ENCODE assay signal across 28 cellular contexts in the genomic region with DNA sequence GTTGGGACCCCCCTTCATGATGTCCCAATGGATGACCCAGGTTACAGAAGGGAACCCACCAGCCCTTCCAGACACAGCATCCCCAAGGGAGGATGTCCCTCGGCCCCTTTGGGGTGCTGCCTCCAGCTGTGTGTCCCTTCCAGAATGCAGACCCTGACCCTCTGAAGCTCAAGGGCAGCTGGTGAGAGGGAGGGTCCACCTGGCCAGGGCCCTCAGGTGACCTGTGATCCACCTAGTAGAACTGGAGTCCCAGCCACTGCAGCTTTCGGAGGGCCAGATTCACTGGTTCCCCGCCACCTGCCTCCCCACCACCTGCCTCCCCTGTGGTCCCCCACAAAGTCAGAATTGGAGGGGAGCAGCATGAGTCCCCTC. TPM values are rescaled to one million over a fixed set of nuclear protein-coding genes. Genes with fewer than 3 reads are reported as not detected.
DNase-seq lines count a peak whose midpoint lies in the region; ATAC-seq, FAIRE-seq and TF ChIP-seq lines count a peak whose summit lies in the region.
"Had no signal": no experiment of that assay in that cellular context is flagged by ENCODE, and none has a peak within 500 bp of the region (broad histone marks: within the 10 kb centered on the region; RNA-seq: fewer than 3 reads in every experiment).

No MANE protein-coding gene starts in this region.

- H3K36me3 ChIP-seq in stomach (peaks cover 0 to 4% (median 0%) of the 10 kb centered on the region in 4 donors), SJCRH30 (no peaks in the 10 kb centered on the region), HepG2 (replicated peaks in 1 of 2; ENCODE audit: control insufficient read depth in 1 of 2, insufficient read depth in 2 of 2, low read length in 2 of 2) (no peaks in the 10 kb centered on the region)
- H3K36me3 ChIP-seq: BLaER1 treated with 17β-estradiol and CSF1 and Interleukin-3, amounts not matched to agents 10 nM and 100 nM had no signal

- TF ChIP-seq EP300 in stomach (IDR thresholded peaks at IDR 0.05) (no peak), HepG2 (IDR thresholded peaks at IDR 0.05; ENCODE audit: low read depth in 2 of 2, low read length in 2 of 2) (no peak), HepG2 (CRISPR knock-in tag; IDR thresholded peaks at IDR 0.05; ENCODE audit: borderline replicate concordance) (no peak)

- BruUV-seq in HepG2 (replicated peaks; lab: Mats Ljungman, UMichigan) = no TSS peak

- no peak overlapping the region for H3K4me3 ChIP-seq in stomach
- no peak overlapping the region for H3K4me3 ChIP-seq in SJCRH30
- no peak overlapping the region for H3K4me3 ChIP-seq in HepG2 (replicated peaks in 1 of 3; ENCODE audit: insufficient read depth in 1 of 3, low read depth in 2 of 3, low read length in 3 of 3)
- H3K4me3 ChIP-seq: BLaER1 treated with 17β-estradiol and CSF1 and Interleukin-3, amounts not matched to agents 10 nM and 100 nM had no signal

- DNase-seq in activated CD4-positive, alpha-beta memory T cell treated with anti-CD3 and anti-CD28 coated beads for 36 hours = no peak
- DNase-seq in activated CD4-positive, alpha-beta memory T cell treated with anti-CD3 and anti-CD28 coated beads, Interleukin-2, amount 10 ng/mL, durations not matched to agents 7 days and 5 days = no peak
- DNase-seq in left colon = peak; percentile 14 to 22
- DNase-seq in stomach = no peak
- no peak for DNase-seq in SJCRH30
- no peak for DNase-seq in HepG2 (ENCODE audit: low spot score)
- DNase-seq: 8988T; Calu3; DMS153; Karpas-422; MV-4-11; NCI-H1105 treated with DMSO at 0.1 percent for 48 hours; NCI-H2029 treated with DMSO at 0.1 percent for 48 hours; NCI-H226; NCI-H510A treated with DMSO at 0.1 percent for 48 hours; NCI-H774; NK-92 treated with Interleukin-12 subunit alpha and Interleukin-12 subunit beta, amount 100 ng/mL, for 24 hours had no signal

- no peaks in the 10 kb centered on the region for H4K20me1 ChIP-seq in HepG2 (ENCODE audit: insufficient read depth, low read length)
- H4K20me1 ChIP-seq: BLaER1 treated with 17β-estradiol and CSF1 and Interleukin-3, amounts not matched to agents 10 nM and 100 nM had no signal

- no peak for FAIRE-seq in HepG2 (lab: Jason Lieb, UNC)
- FAIRE-seq: GM18507, H1, RCC 7860 had no signal

- TF ChIP-seq CTCF in stomach (IDR thresholded peaks at IDR 0.05) (no peak), HepG2 (CRISPR knock-in tag; IDR thresholded peaks at IDR 0.05) (no peak)

- in situ Hi-C loops in HepG2 (cut with HindIII; ENCODE audit: extremely low pct_ligation_motif_present, low pct_unique_long_range_greater_than_20kb) = no loop called here

- peaks cover 13 to 27% (median 19%) of the 10 kb centered on the region in 4 donors for H3K4me1 ChIP-seq in stomach
- H3K4me1 ChIP-seq in SJCRH30 = no peaks in the 10 kb centered on the region
- no peaks in the 10 kb centered on the region for H3K4me1 ChIP-seq in HepG2 (ENCODE audit: insufficient read depth, low read length)

- 24 to 56% (median 49%) methylated on average over 2 to 3 of the region's 3 CpGs for WGBS in stomach, 5 donors
- 70% methylated on average over 2 of the region's 3 CpGs for WGBS in HepG2 (ENCODE audit: low lambda C conversion rate)

- H3K4me3 Mint-ChIP-seq in activated CD4-positive, alpha-beta memory T cell treated with anti-CD3 and anti-CD28 coated beads for 36 hours = no peak overlapping the region
- H3K4me3 Mint-ChIP-seq in activated CD4-positive, alpha-beta memory T cell treated with anti-CD3 and anti-CD28 coated beads, Interleukin-2, amount 10 ng/mL, durations not matched to agents 7 days and 5 days = no peak overlapping the region
- H3K4me3 Mint-ChIP-seq in activated T-helper 17 cell treated with anti-CD3 and anti-CD28 coated beads, Interleukin-2, amount 50 U/mL, for 72 hours = peak overlapping the region; percentile 69
- H3K4me3 Mint-ChIP-seq: CD8-positive, alpha-beta memory T cell; IgD-negative memory B cell had no signal

- H3K4me1 Mint-ChIP-seq in activated CD4-positive, alpha-beta memory T cell treated with anti-CD3 and anti-CD28 coated beads for 36 hours (ENCODE audit: low read depth) = peaks cover 31% of the 10 kb centered on the region
- peaks cover 25% of the 10 kb centered on the region for H3K4me1 Mint-ChIP-seq in activated CD4-positive, alpha-beta memory T cell treated with anti-CD3 and anti-CD28 coated beads, Interleukin-2, amount 10 ng/mL, durations not matched to agents 7 days and 5 days
- peaks cover 28% of the 10 kb centered on the region for H3K4me1 Mint-ChIP-seq in activated T-helper 17 cell treated with anti-CD3 and anti-CD28 coated beads, Interleukin-2, amount 50 U/mL, for 72 hours

- H3K27me3 ChIP-seq in stomach = peaks cover 0 to 52% (median 0%) of the 10 kb centered on the region in 3 donors
- H3K27me3 ChIP-seq in SJCRH30 = no peaks in the 10 kb centered on the region
- no peaks in the 10 kb centered on the region for H3K27me3 ChIP-seq in HepG2 (ENCODE audit: control insufficient read depth in 1 of 2, insufficient read depth in 2 of 2, low read length in 2 of 2)

- H3K27ac ChIP-seq in stomach = peak overlapping the region; percentile 41 to 82 (median 61)
- H3K27ac ChIP-seq in SJCRH30 = no peak overlapping the region
- no peak overlapping the region for H3K27ac ChIP-seq in HepG2 (ENCODE audit: extremely low read length, insufficient read depth, low read length)
- H3K27ac ChIP-seq: BLaER1 treated with 17β-estradiol and CSF1 and Interleukin-3, amounts not matched to agents 10 nM and 100 nM had no signal

- POLR2A ChIA-PET in activated CD4-positive, alpha-beta memory T cell treated with anti-CD3 and anti-CD28 coated beads for 36 hours (lab: Charles Lee) = interaction anchor here (1.0 to 2.2 kb wide), 3 partner anchors 17 to 36 kb away, joined by 4 to 8 read pairs (median 6); a partner anchor contains a TSS
- POLR2A ChIA-PET in activated CD4-positive, alpha-beta memory T cell treated with anti-CD3 and anti-CD28 coated beads, Interleukin-2, amount 10 ng/mL, durations not matched to agents 7 days and 5 days (lab: Charles Lee) = interaction anchor here (2.5 kb wide), 1 partner anchor 30 kb away, joined by 9 read pairs; no protein-coding TSS in a partner anchor
- POLR2A ChIA-PET in HepG2 (lab: Yijun Ruan, JAX) = no interaction called here

- H3K36me3 Mint-ChIP-seq in activated CD4-positive, alpha-beta memory T cell treated with anti-CD3 and anti-CD28 coated beads for 36 hours = peaks cover 40% of the 10 kb centered on the region
- H3K36me3 Mint-ChIP-seq in activated CD4-positive, alpha-beta memory T cell treated with anti-CD3 and anti-CD28 coated beads, Interleukin-2, amount 10 ng/mL, durations not matched to agents 7 days and 5 days (ENCODE audit: low read depth) = peaks cover 4% of the 10 kb centered on the region
- peaks cover 73% of the 10 kb centered on the region for H3K36me3 Mint-ChIP-seq in activated T-helper 17 cell treated with anti-CD3 and anti-CD28 coated beads, Interleukin-2, amount 50 U/mL, for 72 hours (ENCODE audit: low read depth)
- H3K36me3 Mint-ChIP-seq: CD8-positive, alpha-beta memory T cell; IgD-negative memory B cell had no signal

- H2AFZ ChIP-seq in HepG2 (ENCODE audit: low read length) = no peak overlapping the region

- no peak for ATAC-seq in activated T-helper 17 cell treated with anti-CD3 and anti-CD28 coated beads, Interleukin-2, amount 50 U/mL, for 72 hours (replicated peaks)
- ATAC-seq in left colon = no peak
- no peak for ATAC-seq in GM21423 (IDR thresholded peaks at IDR 0.05; ENCODE audit: unreplicated experiment)
- ATAC-seq in HepG2 = no peak
- ATAC-seq: HCT116 had no signal

- no peaks in the 10 kb centered on the region for H3K79me2 ChIP-seq in HepG2 (ENCODE audit: insufficient read depth, low read length)

- H3K9me3 Mint-ChIP-seq in activated CD4-positive, alpha-beta memory T cell treated with anti-CD3 and anti-CD28 coated beads for 36 hours = no peaks in the 10 kb centered on the region
- no peaks in the 10 kb centered on the region for H3K9me3 Mint-ChIP-seq in activated CD4-positive, alpha-beta memory T cell treated with anti-CD3 and anti-CD28 coated beads, Interleukin-2, amount 10 ng/mL, durations not matched to agents 7 days and 5 days
- H3K9me3 Mint-ChIP-seq in activated T-helper 17 cell treated with anti-CD3 and anti-CD28 coated beads, Interleukin-2, amount 50 U/mL, for 72 hours = no peaks in the 10 kb centered on the region
- H3K9me3 Mint-ChIP-seq: IgD-negative memory B cell had no signal

- H3K27ac Mint-ChIP-seq in activated CD4-positive, alpha-beta memory T cell treated with anti-CD3 and anti-CD28 coated beads for 36 hours = peak overlapping the region; percentile 95
- H3K27ac Mint-ChIP-seq in activated CD4-positive, alpha-beta memory T cell treated with anti-CD3 and anti-CD28 coated beads, Interleukin-2, amount 10 ng/mL, durations not matched to agents 7 days and 5 days = no peak overlapping the region
- no peak overlapping the region for H3K27ac Mint-ChIP-seq in activated T-helper 17 cell treated with anti-CD3 and anti-CD28 coated beads, Interleukin-2, amount 50 U/mL, for 72 hours
- H3K27ac Mint-ChIP-seq: CD8-positive, alpha-beta memory T cell; IgD-negative memory B cell had no signal

- CTCF ChIA-PET in activated CD4-positive, alpha-beta memory T cell treated with anti-CD3 and anti-CD28 coated beads for 36 hours (lab: Charles Lee) = no interaction called here
- CTCF ChIA-PET in activated CD4-positive, alpha-beta memory T cell treated with anti-CD3 and anti-CD28 coated beads, Interleukin-2, amount 10 ng/mL, durations not matched to agents 7 days and 5 days (lab: Charles Lee) = no interaction called here
- CTCF ChIA-PET in HepG2 (lab: Yijun Ruan, JAX; ENCODE audit: low intra/inter-chr PET ratio, low total read pairs) = no interaction called here

- TF ChIP-seq RAD21 in HepG2 (CRISPR knock-in tag; IDR thresholded peaks at IDR 0.05) = no peak

- no peak overlapping the region for H3K9ac ChIP-seq in HepG2 (ENCODE audit: insufficient read depth, low read depth, low read length)
- H3K9ac ChIP-seq: BLaER1 treated with 17β-estradiol and CSF1 and Interleukin-3, amounts not matched to agents 10 nM and 100 nM had no signal

- H3K9me3 ChIP-seq in stomach = no peaks in the 10 kb centered on the region
- H3K9me3 ChIP-seq in SJCRH30 (replicated peaks) = no peaks in the 10 kb centered on the region
- no peaks in the 10 kb centered on the region for H3K9me3 ChIP-seq in HepG2 (ENCODE audit: low read length)

- TF ChIP-seq POLR2A in stomach (IDR thresholded peaks at IDR 0.05) (no peak), HepG2 (IDR thresholded peaks at IDR 0.05; ENCODE audit: insufficient read depth in 1 of 2, low read depth in 2 of 2, low read length in 2 of 2) (no peak)

- no peaks in the 10 kb centered on the region for H3K27me3 Mint-ChIP-seq in activated CD4-positive, alpha-beta memory T cell treated with anti-CD3 and anti-CD28 coated beads for 36 hours
- no peaks in the 10 kb centered on the region for H3K27me3 Mint-ChIP-seq in activated CD4-positive, alpha-beta memory T cell treated with anti-CD3 and anti-CD28 coated beads, Interleukin-2, amount 10 ng/mL, durations not matched to agents 7 days and 5 days
- H3K27me3 Mint-ChIP-seq in activated T-helper 17 cell treated with anti-CD3 and anti-CD28 coated beads, Interleukin-2, amount 50 U/mL, for 72 hours = no peaks in the 10 kb centered on the region

- no peak overlapping the region for H3K4me2 ChIP-seq in HepG2 (ENCODE audit: low read depth, low read length)

- intact Hi-C loops in activated CD4-positive, alpha-beta memory T cell treated with anti-CD3 and anti-CD28 coated beads for 36 hours (cut with micrococcal nuclease) = loop anchor here (2.0 kb wide), 1 partner anchor 49 kb away; no protein-coding TSS in a partner anchor
- intact Hi-C loops in left colon (cut with DNase I, micrococcal nuclease) = no loop called here
- intact Hi-C loops in stomach (cut with DNase I; ENCODE audit: low total_unique reads) = no loop called here
- intact Hi-C loops in HepG2 (cut with micrococcal nuclease; ENCODE audit: unreplicated experiment) = no loop called here

RNA-seq across cellular contexts. Expression of a gene that starts 9.6 kb away (rescaled TPM):
- not detected for total RNA-seq in activated CD4-positive, alpha-beta memory T cell treated with anti-CD3 and anti-CD28 coated beads for 36 hours
- not detected for total RNA-seq in activated CD4-positive, alpha-beta memory T cell treated with anti-CD3 and anti-CD28 coated beads, Interleukin-2, amount 10 ng/mL, durations not matched to agents 7 days and 5 days
- not detected for total RNA-seq in activated T-helper 17 cell treated with anti-CD3 and anti-CD28 coated beads, Interleukin-2, amount 50 U/mL, for 72 hours
- total RNA-seq in left colon (100 to 1,000 TPM; 208 to 322 TPM), stomach (1,000 to 10,000 TPM in 1 of 5 donors, 100 to 1,000 TPM in 1, 10 to 100 TPM in 2, not detected in 1; 62.4 to 1,697 (median 407) TPM), HepG2 (2016; rRNA removed; fragmentation: Illumina TruSeq; extraction: Trizol) (0.24 TPM in 1 of 2 replicates, not detected in the other)
- polyA plus RNA-seq in stomach (over 10,000 TPM in 1 of 3 donors, 1,000 to 10,000 TPM in 1, 100 to 1,000 TPM in 1; 385 to 10,944 (median 1,930) TPM), HepG2 (2011; rRNA removed) (19.4 and 47.1 TPM in 2 replicates)
- not detected in 2 replicates for total RNA-seq in SJCRH30 (2014; rRNA removed; shearing (Covaris generic))
- 0.61 and 1.5 TPM in 2 replicates for total RNA-seq in HepG2 (2016; cell fraction: cytosol; rRNA removed; fragmentation: Illumina TruSeq; extraction: Trizol; ENCODE audit: low read depth)
- total RNA-seq in HepG2 (2016; cell fraction: insoluble cytoplasmic fraction; rRNA removed; fragmentation: Illumina TruSeq; extraction: Trizol) = 0.32 and 0.42 TPM in 2 replicates
- total RNA-seq in HepG2 (2016; cell fraction: membrane; rRNA removed; fragmentation: Illumina TruSeq; extraction: Trizol) = 0.40 TPM in 1 of 2 replicates, not detected in the other
- total RNA-seq in HepG2 (2016; cell fraction: nucleus; rRNA removed; fragmentation: Illumina TruSeq; extraction: Trizol) = 1.5 TPM in 1 of 2 replicates, not detected in the other
- 45.3 and 80.6 TPM in 2 replicates for polyA plus RNA-seq in HepG2 (2011; cell fraction: cytosol; rRNA removed)
- 4.4 and 17.6 TPM in 2 replicates for polyA plus RNA-seq in HepG2 (2011; cell fraction: nucleus; rRNA removed)
- 19.3 and 58.1 TPM in 2 replicates for polyA plus RNA-seq in HepG2 (2012)
- polyA plus RNA-seq in HepG2 (2016; cell fraction: cytosol; fragmentation: Illumina TruSeq; extraction: Trizol; ENCODE audit: low read depth) = 0.68 TPM in 2 replicates
- 0.52 TPM in 1 of 2 replicates, not detected in the other for polyA plus RNA-seq in HepG2 (2016; cell fraction: insoluble cytoplasmic fraction; fragmentation: Illumina TruSeq; extraction: Trizol; ENCODE audit: low read depth)
- polyA plus RNA-seq in HepG2 (2016; cell fraction: membrane; fragmentation: Illumina TruSeq; extraction: Trizol; ENCODE audit: low read depth) = not detected in 2 replicates
- 2.2 TPM in 1 of 2 replicates, not detected in the other for polyA plus RNA-seq in HepG2 (2016; cell fraction: nucleus; fragmentation: Illumina TruSeq; extraction: Trizol; ENCODE audit: insufficient read depth, low read depth)
- 9.8 and 15.5 TPM in 2 replicates for polyA minus RNA-seq in HepG2 (2011; rRNA and poly(A)+ RNA removed; ENCODE audit: low replicate concordance)
- 9.1 and 13.9 TPM in 2 replicates for polyA minus RNA-seq in HepG2 (2011; cell fraction: cytosol; rRNA and poly(A)+ RNA removed)
- 1.3 and 4.1 TPM in 2 replicates for polyA minus RNA-seq in HepG2 (2011; cell fraction: nucleus; rRNA and poly(A)+ RNA removed)
- total RNA-seq: Calu3; CD8-positive, alpha-beta memory T cell; G401; H1; M059J had no signal
- polyA plus RNA-seq: CD8-positive, alpha-beta memory T cell; H1; IgD-negative memory B cell had no signal

RNA-seq across cellular contexts. Expression of a gene that starts 19.9 kb away (rescaled TPM):
- total RNA-seq in activated CD4-positive, alpha-beta memory T cell treated with anti-CD3 and anti-CD28 coated beads for 36 hours = 10 to 100 TPM; 47.6 to 49.8 TPM
- total RNA-seq in activated CD4-positive, alpha-beta memory T cell treated with anti-CD3 and anti-CD28 coated beads, Interleukin-2, amount 10 ng/mL, durations not matched to agents 7 days and 5 days = 10 to 100 TPM; 24.6 to 24.8 TPM
- 100 to 1,000 TPM in 1 of 2 donors, 10 to 100 TPM in 1; 24.0 to 163 TPM for total RNA-seq in activated T-helper 17 cell treated with anti-CD3 and anti-CD28 coated beads, Interleukin-2, amount 50 U/mL, for 72 hours
- total RNA-seq in left colon (under 1 TPM; 0.43 to 0.61 TPM), stomach (10 to 100 TPM in 2 of 5 donors, 1 to 10 TPM in 1, under 1 TPM in 1, not detected in 1; 0.45 to 37.9 (median 9.7) TPM), HepG2 (2016; rRNA removed; fragmentation: Illumina TruSeq; extraction: Trizol) (2.8 and 3.5 TPM in 2 replicates)
- polyA plus RNA-seq in stomach (1 to 10 TPM; 1.8 to 3.9 (median 3.7) TPM), HepG2 (2011; rRNA removed) (16.9 and 17.8 TPM in 2 replicates)
- not detected in 2 replicates for total RNA-seq in SJCRH30 (2014; rRNA removed; shearing (Covaris generic))
- 3.0 and 3.4 TPM in 2 replicates for total RNA-seq in HepG2 (2016; cell fraction: cytosol; rRNA removed; fragmentation: Illumina TruSeq; extraction: Trizol; ENCODE audit: low read depth)
- total RNA-seq in HepG2 (2016; cell fraction: insoluble cytoplasmic fraction; rRNA removed; fragmentation: Illumina TruSeq; extraction: Trizol) = 3.4 and 4.2 TPM in 2 replicates
- total RNA-seq in HepG2 (2016; cell fraction: membrane; rRNA removed; fragmentation: Illumina TruSeq; extraction: Trizol) = 4.9 and 6.4 TPM in 2 replicates
- total RNA-seq in HepG2 (2016; cell fraction: nucleus; rRNA removed; fragmentation: Illumina TruSeq; extraction: Trizol) = 2.5 and 3.0 TPM in 2 replicates
- 14.6 and 15.1 TPM in 2 replicates for polyA plus RNA-seq in HepG2 (2011; cell fraction: cytosol; rRNA removed)
- 14.6 and 14.7 TPM in 2 replicates for polyA plus RNA-seq in HepG2 (2011; cell fraction: nucleus; rRNA removed)
- polyA plus RNA-seq in HepG2 (2012) = 3.3 and 13.6 TPM in 2 replicates
- 3.5 and 4.6 TPM in 2 replicates for polyA plus RNA-seq in HepG2 (2016; cell fraction: cytosol; fragmentation: Illumina TruSeq; extraction: Trizol; ENCODE audit: low read depth)
- polyA plus RNA-seq in HepG2 (2016; cell fraction: insoluble cytoplasmic fraction; fragmentation: Illumina TruSeq; extraction: Trizol; ENCODE audit: low read depth) = 4.4 and 4.5 TPM in 2 replicates
- 4.1 and 5.4 TPM in 2 replicates for polyA plus RNA-seq in HepG2 (2016; cell fraction: membrane; fragmentation: Illumina TruSeq; extraction: Trizol; ENCODE audit: low read depth)
- 2.8 and 4.3 TPM in 2 replicates for polyA plus RNA-seq in HepG2 (2016; cell fraction: nucleus; fragmentation: Illumina TruSeq; extraction: Trizol; ENCODE audit: insufficient read depth, low read depth)
- polyA minus RNA-seq in HepG2 (2011; rRNA and poly(A)+ RNA removed; ENCODE audit: low replicate concordance) = 16.7 and 58.0 TPM in 2 replicates
- polyA minus RNA-seq in HepG2 (2011; cell fraction: cytosol; rRNA and poly(A)+ RNA removed) = 4.6 and 6.1 TPM in 2 replicates
- polyA minus RNA-seq in HepG2 (2011; cell fraction: nucleus; rRNA and poly(A)+ RNA removed) = 7.6 and 14.0 TPM in 2 replicates
- total RNA-seq: G401, H1 had no signal
- polyA plus RNA-seq: IgD-negative memory B cell had no signal

RNA-seq across cellular contexts. Expression of a gene that starts 25.2 kb away (rescaled TPM):
- total RNA-seq in activated CD4-positive, alpha-beta memory T cell treated with anti-CD3 and anti-CD28 coated beads for 36 hours = not detected
- total RNA-seq in activated CD4-positive, alpha-beta memory T cell treated with anti-CD3 and anti-CD28 coated beads, Interleukin-2, amount 10 ng/mL, durations not matched to agents 7 days and 5 days = not detected
- total RNA-seq in activated T-helper 17 cell treated with anti-CD3 and anti-CD28 coated beads, Interleukin-2, amount 50 U/mL, for 72 hours = not detected
- under 1 TPM; 0.87 to 0.98 TPM for total RNA-seq in left colon
- total RNA-seq in stomach = 1,000 to 10,000 TPM in 3 of 5 donors, 100 to 1,000 TPM in 1, 1 to 10 TPM in 1; 2.3 to 2,979 (median 1,039) TPM
- 1,000 to 10,000 TPM in 2 of 3 donors, 100 to 1,000 TPM in 1; 154 to 2,390 (median 1,084) TPM for polyA plus RNA-seq in stomach
- not detected in 2 replicates for total RNA-seq in SJCRH30 (2014; rRNA removed; shearing (Covaris generic))
- total RNA-seq in HepG2 (2016; rRNA removed; fragmentation: Illumina TruSeq; extraction: Trizol) = not detected in 2 replicates
- total RNA-seq in HepG2 (2016; cell fraction: cytosol; rRNA removed; fragmentation: Illumina TruSeq; extraction: Trizol; ENCODE audit: low read depth) = not detected in 2 replicates
- total RNA-seq in HepG2 (2016; cell fraction: insoluble cytoplasmic fraction; rRNA removed; fragmentation: Illumina TruSeq; extraction: Trizol) = not detected in 2 replicates
- not detected in 2 replicates for total RNA-seq in HepG2 (2016; cell fraction: membrane; rRNA removed; fragmentation: Illumina TruSeq; extraction: Trizol)
- total RNA-seq in HepG2 (2016; cell fraction: nucleus; rRNA removed; fragmentation: Illumina TruSeq; extraction: Trizol) = not detected in 2 replicates
- polyA plus RNA-seq in HepG2 (2011; rRNA removed) = 1.5 and 1.6 TPM in 2 replicates
- 0.50 and 1.2 TPM in 2 replicates for polyA plus RNA-seq in HepG2 (2011; cell fraction: cytosol; rRNA removed)
- 0.58 and 0.73 TPM in 2 replicates for polyA plus RNA-seq in HepG2 (2011; cell fraction: nucleus; rRNA removed)
- 0.23 and 0.47 TPM in 2 replicates for polyA plus RNA-seq in HepG2 (2012)
- not detected in 2 replicates for polyA plus RNA-seq in HepG2 (2016; cell fraction: cytosol; fragmentation: Illumina TruSeq; extraction: Trizol; ENCODE audit: low read depth)
- polyA plus RNA-seq in HepG2 (2016; cell fraction: insoluble cytoplasmic fraction; fragmentation: Illumina TruSeq; extraction: Trizol; ENCODE audit: low read depth) = not detected in 2 replicates
- not detected in 2 replicates for polyA plus RNA-seq in HepG2 (2016; cell fraction: membrane; fragmentation: Illumina TruSeq; extraction: Trizol; ENCODE audit: low read depth)
- not detected in 2 replicates for polyA plus RNA-seq in HepG2 (2016; cell fraction: nucleus; fragmentation: Illumina TruSeq; extraction: Trizol; ENCODE audit: insufficient read depth, low read depth)
- 0.91 TPM in 1 of 2 replicates, not detected in the other for polyA minus RNA-seq in HepG2 (2011; rRNA and poly(A)+ RNA removed; ENCODE audit: low replicate concordance)
- polyA minus RNA-seq in HepG2 (2011; cell fraction: cytosol; rRNA and poly(A)+ RNA removed) = not detected in 2 replicates
- polyA minus RNA-seq in HepG2 (2011; cell fraction: nucleus; rRNA and poly(A)+ RNA removed) = not detected in 2 replicates
- total RNA-seq: Calu3; CD8-positive, alpha-beta memory T cell; G401; H1 had no signal
- polyA plus RNA-seq: CD8-positive, alpha-beta memory T cell; H1; IgD-negative memory B cell had no signal

RNA-seq across cellular contexts. Expression of a gene that starts 27.8 kb away (rescaled TPM):
- total RNA-seq in activated CD4-positive, alpha-beta memory T cell treated with anti-CD3 and anti-CD28 coated beads for 36 hours = 10 to 100 TPM; 27.2 to 29.4 TPM
- 10 to 100 TPM; 67.8 to 70.6 TPM for total RNA-seq in activated CD4-positive, alpha-beta memory T cell treated with anti-CD3 and anti-CD28 coated beads, Interleukin-2, amount 10 ng/mL, durations not matched to agents 7 days and 5 days
- total RNA-seq in activated T-helper 17 cell treated with anti-CD3 and anti-CD28 coated beads, Interleukin-2, amount 50 U/mL, for 72 hours = 10 to 100 TPM; 28.3 to 42.1 TPM
- total RNA-seq in left colon = 1 to 10 TPM in 1 of 2 donors, under 1 TPM in 1; 0.67 to 1.0 TPM
- total RNA-seq in stomach = 1 to 10 TPM in 2 of 5 donors, under 1 TPM in 2, not detected in 1; 0.29 to 4.6 (median 1.2) TPM
- polyA plus RNA-seq in stomach = under 1 TPM; 0.18 to 0.31 (median 0.25) TPM
- not detected in 2 replicates for total RNA-seq in SJCRH30 (2014; rRNA removed; shearing (Covaris generic))
- not detected in 2 replicates for total RNA-seq in HepG2 (2016; rRNA removed; fragmentation: Illumina TruSeq; extraction: Trizol)
- not detected in 2 replicates for total RNA-seq in HepG2 (2016; cell fraction: cytosol; rRNA removed; fragmentation: Illumina TruSeq; extraction: Trizol; ENCODE audit: low read depth)
- total RNA-seq in HepG2 (2016; cell fraction: insoluble cytoplasmic fraction; rRNA removed; fragmentation: Illumina TruSeq; extraction: Trizol) = not detected in 2 replicates
- total RNA-seq in HepG2 (2016; cell fraction: membrane; rRNA removed; fragmentation: Illumina TruSeq; extraction: Trizol) = not detected in 2 replicates
- not detected in 2 replicates for total RNA-seq in HepG2 (2016; cell fraction: nucleus; rRNA removed; fragmentation: Illumina TruSeq; extraction: Trizol)
- 0.03 TPM in 1 of 2 replicates, not detected in the other for polyA plus RNA-seq in HepG2 (2011; rRNA removed)
- polyA plus RNA-seq in HepG2 (2011; cell fraction: cytosol; rRNA removed) = not detected in 2 replicates
- 0.14 TPM in 1 of 2 replicates, not detected in the other for polyA plus RNA-seq in HepG2 (2011; cell fraction: nucleus; rRNA removed)
- not detected in 2 replicates for polyA plus RNA-seq in HepG2 (2012)
- not detected in 2 replicates for polyA plus RNA-seq in HepG2 (2016; cell fraction: cytosol; fragmentation: Illumina TruSeq; extraction: Trizol; ENCODE audit: low read depth)
- polyA plus RNA-seq in HepG2 (2016; cell fraction: insoluble cytoplasmic fraction; fragmentation: Illumina TruSeq; extraction: Trizol; ENCODE audit: low read depth) = not detected in 2 replicates
- not detected in 2 replicates for polyA plus RNA-seq in HepG2 (2016; cell fraction: membrane; fragmentation: Illumina TruSeq; extraction: Trizol; ENCODE audit: low read depth)
- not detected in 2 replicates for polyA plus RNA-seq in HepG2 (2016; cell fraction: nucleus; fragmentation: Illumina TruSeq; extraction: Trizol; ENCODE audit: insufficient read depth, low read depth)
- 0.05 and 0.24 TPM in 2 replicates for polyA minus RNA-seq in HepG2 (2011; rRNA and poly(A)+ RNA removed; ENCODE audit: low replicate concordance)
- polyA minus RNA-seq in HepG2 (2011; cell fraction: cytosol; rRNA and poly(A)+ RNA removed) = not detected in 2 replicates
- polyA minus RNA-seq in HepG2 (2011; cell fraction: nucleus; rRNA and poly(A)+ RNA removed) = not detected in 2 replicates
- total RNA-seq: Calu3, G401, H1, M059J had no signal
- polyA plus RNA-seq: H1 had no signal

Comparison
In these comparisons a context has a peak if more than half of its experiments do, and no peak if none do; other contexts are left out.
1. DNase-seq: peak in left colon (2 of 2); none in activated CD4-positive, alpha-beta memory T cell treated with anti-CD3 and anti-CD28 coated beads for 36 hours (single experiment), activated CD4-positive, alpha-beta memory T cell treated with anti-CD3 and anti-CD28 coated beads, Interleukin-2, amount 10 ng/mL, durations not matched to agents 7 days and 5 days (single experiment), stomach (single experiment), SJCRH30 (0 of 2) and HepG2 (single experiment).
2. H3K27ac ChIP-seq: peak in stomach (5 of 5); none in SJCRH30 (single experiment) and HepG2 (single experiment).